ENCODE assay signal across 8 cellular contexts in the genomic region with DNA sequence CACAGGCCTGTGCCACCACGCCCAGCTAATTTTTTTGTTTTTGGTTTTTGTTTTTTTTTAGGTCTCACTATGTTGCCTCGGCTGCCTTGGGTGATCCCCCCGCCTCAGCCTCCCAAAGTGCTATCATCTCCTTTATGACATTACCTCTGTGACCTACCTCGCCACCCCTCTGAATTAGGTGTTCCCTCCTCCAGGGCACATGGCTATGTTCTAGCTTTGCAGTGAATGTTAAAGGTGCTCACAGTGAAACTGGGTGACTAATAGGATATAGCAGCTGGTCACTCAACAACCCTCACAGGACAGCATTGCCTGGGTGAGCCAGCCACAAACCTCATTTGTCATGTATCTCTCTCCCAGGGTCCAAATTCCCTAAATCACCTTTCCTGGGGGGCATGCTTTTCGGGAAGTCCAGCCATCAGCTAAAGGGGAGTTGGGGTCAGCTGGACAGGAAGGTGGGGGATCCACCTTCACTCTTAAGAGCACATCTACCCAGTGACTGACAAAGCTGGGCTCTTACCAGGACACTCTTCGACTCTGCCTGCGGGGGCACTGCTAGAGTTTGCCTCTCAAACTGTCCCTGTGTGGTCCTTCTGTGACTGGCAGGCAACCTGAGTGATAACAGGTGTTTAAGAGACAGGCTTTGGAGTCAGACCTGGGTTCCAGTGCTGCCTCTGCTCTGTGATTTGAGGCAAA. TPM values are rescaled to one million over a fixed set of nuclear protein-coding genes. Genes with fewer than 3 reads are reported as not detected.
DNase-seq lines count a peak whose midpoint lies in the region; ATAC-seq and TF ChIP-seq lines count a peak whose summit lies in the region.

No MANE protein-coding gene starts in this region.

- H3K4me3 ChIP-seq in IMR-90 (ENCODE audit: insufficient read depth, low read depth, low read length) = no peak overlapping the region
- H3K4me3 ChIP-seq in body of pancreas = no peak overlapping the region
- no peak overlapping the region for H3K4me3 ChIP-seq in lower lobe of right lung
- no peak overlapping the region for H3K4me3 ChIP-seq in suprapubic skin

- H4K91ac ChIP-seq in IMR-90 (ENCODE audit: insufficient read depth, low read depth, low read length) = no peak overlapping the region

- no CpG with 5 or more reads among the region's 7 CpGs for WGBS in IMR-90 (ENCODE audit: extremely low coverage in 2 of 2, insufficient read length in 1 of 2), 2 experiments
- WGBS in body of pancreas, 2 donors = 74 to 75% methylated on average over 6 to 7 of the region's 7 CpGs
- 88% methylated on average over 5 of the region's 7 CpGs for WGBS in suprapubic skin

- no peak overlapping the region for H4K8ac ChIP-seq in IMR-90 (ENCODE audit: low read depth in 2 of 2, low read length in 2 of 2)

- H3K4me1 ChIP-seq in IMR-90 (ENCODE audit: control insufficient read depth, insufficient read depth, low read length) (peaks cover 14% of the 10 kb centered on the region), body of pancreas (peaks cover 21% of the 10 kb centered on the region), lower lobe of right lung (peaks cover 20% of the 10 kb centered on the region), suprapubic skin (peaks cover 20% of the 10 kb centered on the region)

- BruUV-seq in Calu3 (replicated peaks; lab: Mats Ljungman, UMichigan) (no TSS peak), IMR-90 (replicated peaks; lab: Mats Ljungman, UMichigan) (no TSS peak)

- H2AK5ac ChIP-seq in IMR-90 (ENCODE audit: low read depth, low read length) = peak overlapping the region; percentile 35

- H3K27me3 ChIP-seq in IMR-90 (ENCODE audit: control insufficient read depth, insufficient read depth, low read length) = no peaks in the 10 kb centered on the region
- H3K27me3 ChIP-seq in body of pancreas = no peaks in the 10 kb centered on the region
- H3K27me3 ChIP-seq in lower lobe of right lung (ENCODE audit: low read depth) = no peaks in the 10 kb centered on the region
- no peaks in the 10 kb centered on the region for H3K27me3 ChIP-seq in suprapubic skin

- H2BK120ac ChIP-seq in IMR-90 (ENCODE audit: low read depth, low read length) = no peak overlapping the region

- dilution Hi-C loops in IMR-90 (cut with HindIII; ENCODE audit: low sequenced_read_pairs, unreplicated experiment) = no loop called here

- H4K20me1 ChIP-seq in IMR-90 (ENCODE audit: insufficient read depth, low read length) = peaks cover 24% of the 10 kb centered on the region

- intact Hi-C loops in Calu3 (cut with micrococcal nuclease; ENCODE audit: unreplicated experiment) (no loop called here), IMR-90 (cut with micrococcal nuclease) (no loop called here), body of pancreas (cut with DNase I) (no loop called here), lower lobe of right lung (cut with DNase I) (no loop called here)

- TF ChIP-seq EP300 in suprapubic skin (IDR thresholded peaks at IDR 0.05) = no peak

- H3K36me3 ChIP-seq in IMR-90 (ENCODE audit: control insufficient read depth, insufficient read depth, low read length) (peaks cover 42% of the 10 kb centered on the region), body of pancreas (replicated peaks in 1 of 2; ENCODE audit: insufficient read depth in 1 of 2, low read depth in 2 of 2) (peaks cover 0 to 17% of the 10 kb centered on the region in 2 donors), lower lobe of right lung (peaks cover 41% of the 10 kb centered on the region), suprapubic skin (peaks cover 46% of the 10 kb centered on the region)

- no peak for TF ChIP-seq POLR2A in IMR-90 (IDR thresholded peaks at IDR 0.05; ENCODE audit: low read depth, low read length)
- TF ChIP-seq POLR2A in body of pancreas (IDR thresholded peaks at IDR 0.05) = no peak
- no peak for TF ChIP-seq POLR2A in suprapubic skin (IDR thresholded peaks at IDR 0.05)

- no peak overlapping the region for H3K9ac ChIP-seq in IMR-90 (ENCODE audit: low read depth, low read length)

- peak overlapping the region; percentile 13 for H2AFZ ChIP-seq in IMR-90 (replicated peaks; ENCODE audit: low read length, poor library complexity)

- no peak overlapping the region for H2BK15ac ChIP-seq in IMR-90 (ENCODE audit: low read depth, low read length)

- H2BK5ac ChIP-seq in IMR-90 (ENCODE audit: low read depth, low read length, poor library complexity, severe bottlenecking) = no peak overlapping the region

- POLR2A ChIA-PET in IMR-90 (lab: Charles Lee; ENCODE audit: unreplicated experiment) = no interaction called here

- peaks cover 68% of the 10 kb centered on the region for H3K36me3 Mint-ChIP-seq in Calu3 (ENCODE audit: insufficient read depth, unreplicated experiment)

- peak overlapping the region; percentile 62 for H2AK9ac ChIP-seq in IMR-90 (replicated peaks; ENCODE audit: low read depth, low read length, poor library complexity)

- peaks cover 28% of the 10 kb centered on the region for H3K4me1 Mint-ChIP-seq in Calu3 (ENCODE audit: low read depth, unreplicated experiment)

- DNase-seq in Calu3 (peak; percentile 55), IMR-90 (peak; percentile 43), T-helper 2 cell (peak in 4 of 5 experiments; percentile 18 to 79 (median 27)), body of pancreas (peak in 1 of 4 donors; percentile 24), lower lobe of right lung (no peak), suprapubic skin (ENCODE audit: low spot score in 2 of 2) (no peak)

- H3K27ac ChIP-seq in IMR-90 (ENCODE audit: insufficient read depth, low read length) (no peak overlapping the region), body of pancreas (peak overlapping the region; percentile 73 to 97 (median 88)), lower lobe of right lung (peak overlapping the region; percentile 97), suprapubic skin (peak overlapping the region; percentile 96)

- no peaks in the 10 kb centered on the region for H3K9me3 ChIP-seq in IMR-90 (ENCODE audit: control insufficient read depth, insufficient read depth, low read length)
- H3K9me3 ChIP-seq in body of pancreas = no peaks in the 10 kb centered on the region
- H3K9me3 ChIP-seq in lower lobe of right lung = no peaks in the 10 kb centered on the region
- H3K9me3 ChIP-seq in suprapubic skin = no peaks in the 10 kb centered on the region

- H3K9me3 Mint-ChIP-seq in Calu3 (ENCODE audit: low read depth, unreplicated experiment) = no peaks in the 10 kb centered on the region

- no peak overlapping the region for H3K23ac ChIP-seq in IMR-90 (ENCODE audit: low read depth, low read length)

- H2BK20ac ChIP-seq in IMR-90 (ENCODE audit: low read depth, low read length) = no peak overlapping the region

- peaks cover 4 to 23% of the 10 kb centered on the region in 2 experiments; a peak in 3 of 4 replicates for H3K79me1 ChIP-seq in IMR-90 (ENCODE audit: low read depth in 1 of 2, low read length in 2 of 2)

- CTCF ChIA-PET in Calu3 (lab: Charles Lee) (no interaction called here), IMR-90 (lab: Yijun Ruan, JAX) (interaction anchor here (0.5 to 0.9 kb wide), 4 partner anchors 9 to 205 kb away, joined by 3 to 7 read pairs (median 4); no protein-coding TSS in a partner anchor)

- peak overlapping the region; percentile 84 for H3K27ac Mint-ChIP-seq in Calu3 (ENCODE audit: unreplicated experiment)

- no peaks in the 10 kb centered on the region for H3K27me3 Mint-ChIP-seq in Calu3 (ENCODE audit: unreplicated experiment)

- no peak for TF ChIP-seq RAD21 in IMR-90 (IDR thresholded peaks at IDR 0.05; ENCODE audit: low read length)

- no peak overlapping the region for H3K18ac ChIP-seq in IMR-90 (ENCODE audit: low read depth, low read length)

- no peak overlapping the region for H3K4me2 ChIP-seq in IMR-90 (ENCODE audit: low read depth, low read length)

- H3K56ac ChIP-seq in IMR-90 (ENCODE audit: extremely low read depth, insufficient read depth, low read length) = no peak overlapping the region

- H3K14ac ChIP-seq in IMR-90 (replicated peaks; ENCODE audit: low read depth, low read length) = no peak overlapping the region

- H4K5ac ChIP-seq in IMR-90 (ENCODE audit: low read depth, low read length) = no peak overlapping the region

- H3K4me3 Mint-ChIP-seq in Calu3 (ENCODE audit: low read depth, unreplicated experiment) = no peak overlapping the region

- peak overlapping the region; percentile 54; the same call in 1 of the 2 replicates for H3K4ac ChIP-seq in IMR-90 (ENCODE audit: low read depth, low read length)

- TF ChIP-seq CTCF in Calu3 (IDR thresholded peaks at IDR 0.05; ENCODE audit: unreplicated experiment) = no peak
- 0 out of 2 replicates have a peak, but pooled peaks have one; percentile 23 for TF ChIP-seq CTCF in IMR-90 (conservative IDR thresholded peaks at IDR 0.05; ENCODE audit: low read depth, low read length)
- peak in 1 of 7 experiments; percentile 11 for TF ChIP-seq CTCF in body of pancreas (IDR thresholded peaks at IDR 0.05)
- peak; percentile 14 for TF ChIP-seq CTCF in lower lobe of right lung (IDR thresholded peaks at IDR 0.05)
- TF ChIP-seq CTCF in suprapubic skin (IDR thresholded peaks at IDR 0.05) = no peak

- peaks cover 9% of the 10 kb centered on the region for H3K9me1 ChIP-seq in IMR-90 (ENCODE audit: insufficient read depth, low read length)

- ATAC-seq in GM19452 (IDR thresholded peaks at IDR 0.05; ENCODE audit: unreplicated experiment) = peak; percentile 46
- no peak; the same call in 1 of the 2 replicates for ATAC-seq in IMR-90 (ENCODE audit: low read depth)
- no peak for ATAC-seq in body of pancreas
- no peak for ATAC-seq in lower lobe of right lung
- no peak for ATAC-seq in HG03520 (IDR thresholded peaks at IDR 0.05; ENCODE audit: unreplicated experiment)

- in situ Hi-C loops in IMR-90 (cut with MboI; ENCODE audit: low sequenced_read_pairs) = no loop called here

RNA-seq across cellular contexts. Expression of a gene that starts 1.6 kb away (rescaled TPM):
- total RNA-seq in Calu3 (2022) (19.5 and 21.9 TPM in 2 replicates), IMR-90 (2012; rRNA removed) (5.8 and 6.8 TPM in 2 replicates), body of pancreas (10 to 100 TPM; 24.1 to 88.0 TPM), lower lobe of right lung (50.0 TPM), suprapubic skin (100 to 1,000 TPM in 2 of 4 donors, 10 to 100 TPM in 2; 42.4 to 286 (median 83.3) TPM)
- 37.4 and 43.4 TPM in 2 replicates for polyA plus RNA-seq in IMR-90 (2012; rRNA removed)
- 11.2 TPM in 2 replicates for polyA plus RNA-seq in IMR-90 (2012; cell fraction: cytosol; rRNA removed)
- polyA plus RNA-seq in IMR-90 (2012; cell fraction: nucleus; rRNA removed; ENCODE audit: low replicate concordance) = 411 and 417 TPM in 2 replicates

RNA-seq across cellular contexts. Expression of a gene that starts 15.6 kb away (rescaled TPM):
- total RNA-seq in Calu3 (2022) (133 and 141 TPM in 2 replicates), IMR-90 (2012; rRNA removed) (383 and 405 TPM in 2 replicates), body of pancreas (10 to 100 TPM; 33.6 to 57.1 TPM), lower lobe of right lung (170 TPM), suprapubic skin (100 to 1,000 TPM; 107 to 132 (median 124) TPM)
- 160 and 188 TPM in 2 replicates for polyA plus RNA-seq in IMR-90 (2012; rRNA removed)
- 123 and 177 TPM in 2 replicates for polyA plus RNA-seq in IMR-90 (2012; cell fraction: cytosol; rRNA removed)
- 64.3 and 102 TPM in 2 replicates for polyA plus RNA-seq in IMR-90 (2012; cell fraction: nucleus; rRNA removed; ENCODE audit: low replicate concordance)

RNA-seq across cellular contexts. Expression of a gene that starts 16.2 kb away (rescaled TPM):
- total RNA-seq in Calu3 (2022) = 45.8 and 48.5 TPM in 2 replicates
- total RNA-seq in IMR-90 (2012; rRNA removed) = 69.7 and 83.0 TPM in 2 replicates
- polyA plus RNA-seq in IMR-90 (2012; rRNA removed) = 68.0 and 69.7 TPM in 2 replicates
- polyA plus RNA-seq in IMR-90 (2012; cell fraction: cytosol; rRNA removed) = 67.8 and 79.3 TPM in 2 replicates
- 37.7 and 38.4 TPM in 2 replicates for polyA plus RNA-seq in IMR-90 (2012; cell fraction: nucleus; rRNA removed; ENCODE audit: low replicate concordance)
- 10 to 100 TPM; 37.4 to 37.6 TPM for total RNA-seq in body of pancreas
- 53.8 TPM for total RNA-seq in lower lobe of right lung
- 10 to 100 TPM; 27.6 to 45.0 (median 38.8) TPM for total RNA-seq in suprapubic skin

RNA-seq across cellular contexts. Expression of a gene that starts 35.3 kb away (rescaled TPM):
- total RNA-seq in Calu3 (2022) = 30.9 and 41.7 TPM in 2 replicates
- total RNA-seq in IMR-90 (2012; rRNA removed) = 30.3 and 30.8 TPM in 2 replicates
- polyA plus RNA-seq in IMR-90 (2012; rRNA removed) = 49.4 and 53.0 TPM in 2 replicates
- 28.1 and 48.8 TPM in 2 replicates for polyA plus RNA-seq in IMR-90 (2012; cell fraction: cytosol; rRNA removed)
- 30.5 and 49.8 TPM in 2 replicates for polyA plus RNA-seq in IMR-90 (2012; cell fraction: nucleus; rRNA removed; ENCODE audit: low replicate concordance)
- total RNA-seq in body of pancreas = 10 to 100 TPM; 31.6 to 51.4 TPM
- total RNA-seq in lower lobe of right lung = 36.5 TPM
- total RNA-seq in suprapubic skin = 10 to 100 TPM; 34.8 to 46.5 (median 42.1) TPM

RNA-seq across cellular contexts. Expression of a gene that starts 38.7 kb away (rescaled TPM):
- 4.1 and 7.2 TPM in 2 replicates for total RNA-seq in Calu3 (2022)
- total RNA-seq in IMR-90 (2012; rRNA removed) = 28.9 and 33.3 TPM in 2 replicates
- 36.4 and 41.2 TPM in 2 replicates for polyA plus RNA-seq in IMR-90 (2012; rRNA removed)
- 41.3 and 45.9 TPM in 2 replicates for polyA plus RNA-seq in IMR-90 (2012; cell fraction: cytosol; rRNA removed)
- polyA plus RNA-seq in IMR-90 (2012; cell fraction: nucleus; rRNA removed; ENCODE audit: low replicate concordance) = 22.2 and 41.7 TPM in 2 replicates
- total RNA-seq in body of pancreas = 10 to 100 TPM; 10.9 to 34.9 TPM
- total RNA-seq in lower lobe of right lung = 30.8 TPM
- total RNA-seq in suprapubic skin = 10 to 100 TPM in 1 of 4 donors, 1 to 10 TPM in 3; 3.3 to 13.0 (median 5.2) TPM

Comparison
In these comparisons a context has a peak if more than half of its experiments do, and no peak if none do; other contexts are left out.
1. DNase-seq: peak in Calu3 (single experiment), IMR-90 (single experiment) and T-helper 2 cell (4 of 5); none in lower lobe of right lung (single experiment) and suprapubic skin (0 of 2).
2. CTCF ChIP-seq: peak in IMR-90 (single experiment) and lower lobe of right lung (single experiment); none in Calu3 (single experiment) and suprapubic skin (0 of 2).